Comparison of ENCODE assay signal across 16 cellular contexts in genomic region chr3:169082076-169082475, GRCh38.
DNase-seq lines count a peak whose midpoint lies in the region; ATAC-seq and TF ChIP-seq lines count a peak whose summit lies in the region.
"Had no signal": no experiment of that assay in that cellular context is flagged by ENCODE, and none has a peak within 500 bp of the region (broad histone marks: within the 10 kb centered on the region; RNA-seq: fewer than 3 reads in every experiment).

No MANE protein-coding gene starts in this region.

- H3K36me3 ChIP-seq in IMR-90 (ENCODE audit: control insufficient read depth, insufficient read depth, low read length), result peaks cover 2% of the 10 kb centered on the region
- H3K36me3 ChIP-seq in adipocyte (ENCODE audit: control insufficient read depth, insufficient read depth, low read length, severe bottlenecking), result no peaks in the 10 kb centered on the region
- H3K36me3 ChIP-seq: BLaER1 had no signal

- H3K36me3 Mint-ChIP-seq in osteocyte (ENCODE audit: unreplicated experiment) (no peaks in the 10 kb centered on the region), WTC11 (no peaks in the 10 kb centered on the region)
- H3K36me3 Mint-ChIP-seq: CD8-positive, alpha-beta T cell had no signal

- H2AFZ ChIP-seq in IMR-90 (replicated peaks; ENCODE audit: low read length, poor library complexity), result peak overlapping the region; percentile 40

- no peak overlapping the region for H3K9ac ChIP-seq in IMR-90 (ENCODE audit: low read depth, low read length)
- no peak overlapping the region for H3K9ac ChIP-seq in adipocyte (ENCODE audit: low read length)
- H3K9ac ChIP-seq: BLaER1 had no signal

- POLR2A ChIA-PET in IMR-90 (lab: Charles Lee; ENCODE audit: unreplicated experiment) (no interaction called here), WTC11 (lab: Charles Lee) (no interaction called here)

- no peak overlapping the region for H4K5ac ChIP-seq in IMR-90 (ENCODE audit: low read depth, low read length)

- no peak overlapping the region for H3K18ac ChIP-seq in IMR-90 (ENCODE audit: low read depth, low read length)

- H3K9me1 ChIP-seq in IMR-90 (ENCODE audit: insufficient read depth, low read length), result peaks cover 9% of the 10 kb centered on the region; the same call in 1 of the 2 replicates

- no peak overlapping the region for H3K4me2 ChIP-seq in IMR-90 (ENCODE audit: low read depth, low read length)
- H3K4me2 ChIP-seq: A549, BLaER1 had no signal

- H4K20me1 ChIP-seq in IMR-90 (ENCODE audit: insufficient read depth, low read length), result no peaks in the 10 kb centered on the region
- H4K20me1 ChIP-seq: BLaER1 had no signal

- H3K4me3 Mint-ChIP-seq in osteocyte (ENCODE audit: unreplicated experiment) (no peak overlapping the region), WTC11 (no peak overlapping the region)
- H3K4me3 Mint-ChIP-seq: CD8-positive, alpha-beta T cell had no signal

- no peak overlapping the region for H2BK5ac ChIP-seq in IMR-90 (ENCODE audit: low read depth, low read length, poor library complexity, severe bottlenecking)

- WGBS in IMR-90 (ENCODE audit: extremely low coverage in 2 of 2, insufficient read length in 1 of 2), 2 experiments, result no CpG with 5 or more reads among the region's 2 CpGs

- intact Hi-C loops in IMR-90 (cut with micrococcal nuclease), result no loop called here

- no peak overlapping the region for H3K56ac ChIP-seq in IMR-90 (ENCODE audit: extremely low read depth, insufficient read depth, low read length)

- TF ChIP-seq POLR2A in IMR-90 (IDR thresholded peaks at IDR 0.05; ENCODE audit: low read depth, low read length), result no peak

- in situ Hi-C loops in IMR-90 (cut with MboI; ENCODE audit: low sequenced_read_pairs), result no loop called here

- H3K27ac ChIP-seq in IMR-90 (ENCODE audit: insufficient read depth, low read length), result no peak overlapping the region
- H3K27ac ChIP-seq: A549, BLaER1 had no signal

- H3K4me3 ChIP-seq in IMR-90 (ENCODE audit: insufficient read depth, low read depth, low read length), result no peak overlapping the region
- H3K4me3 ChIP-seq in adipocyte (ENCODE audit: low read length), result no peak overlapping the region
- H3K4me3 ChIP-seq: A549, BLaER1, GM12878 had no signal

- H3K79me1 ChIP-seq in IMR-90 (ENCODE audit: low read depth in 1 of 2, low read length in 2 of 2), result peaks cover 0 to 2% of the 10 kb centered on the region in 2 experiments; a peak in 1 of 4 replicates

- dilution Hi-C loops in IMR-90 (cut with HindIII; ENCODE audit: low sequenced_read_pairs, unreplicated experiment), result no loop called here

- H3K27me3 Mint-ChIP-seq in osteocyte (ENCODE audit: unreplicated experiment), result no peaks in the 10 kb centered on the region
- H3K27me3 Mint-ChIP-seq in WTC11 (ENCODE audit: low read depth), result no peaks in the 10 kb centered on the region

- ATAC-seq in IMR-90 (ENCODE audit: low read depth) (no peak), GM21381 (IDR thresholded peaks at IDR 0.05; ENCODE audit: unreplicated experiment) (no peak), GM21360 (IDR thresholded peaks at IDR 0.05; ENCODE audit: unreplicated experiment) (no peak), WTC11 (no peak)
- ATAC-seq: A549; CD8-positive, alpha-beta T cell; GM12878; Panc1 had no signal

- H3K9me3 Mint-ChIP-seq in osteocyte (ENCODE audit: unreplicated experiment) (no peaks in the 10 kb centered on the region), WTC11 (no peaks in the 10 kb centered on the region)
- H3K9me3 Mint-ChIP-seq: CD8-positive, alpha-beta T cell had no signal

- CTCF ChIA-PET in IMR-90 (lab: Yijun Ruan, JAX) (no interaction called here), WTC11 (lab: Charles Lee) (no interaction called here)

- TF ChIP-seq CTCF in IMR-90 (conservative IDR thresholded peaks at IDR 0.05; ENCODE audit: low read depth, low read length) (no peak), osteocyte (IDR thresholded peaks at IDR 0.05) (no peak), WTC11 (IDR thresholded peaks at IDR 0.05) (no peak)

- H4K8ac ChIP-seq in IMR-90 (ENCODE audit: low read depth in 2 of 2, low read length in 2 of 2), result no peak overlapping the region

- H2AK5ac ChIP-seq in IMR-90 (ENCODE audit: low read depth, low read length), result no peak overlapping the region

- no peak for DNase-seq in IMR-90
- peak; percentile 57 for DNase-seq in adipocyte (ENCODE audit: low read depth)
- DNase-seq in fibroblast of peridontal ligament (ENCODE audit: extremely low read depth), result peak; percentile 25
- DNase-seq in osteocyte (ENCODE audit: extremely low spot score, unreplicated experiment), result no peak
- DNase-seq in WTC11 (ENCODE audit: low spot score), result no peak
- DNase-seq: Calu3; CD8-positive, alpha-beta T cell; KBM-7; NCI-H1417 treated with DMSO at 0.1 percent for 48 hours; NCI-H2029 had no signal

- H3K4me1 Mint-ChIP-seq in osteocyte (ENCODE audit: unreplicated experiment) (peaks cover 38% of the 10 kb centered on the region), WTC11 (peaks cover 26% of the 10 kb centered on the region)

- H3K4me1 ChIP-seq in IMR-90 (ENCODE audit: control insufficient read depth, insufficient read depth, low read length) (peaks cover 8% of the 10 kb centered on the region), adipocyte (ENCODE audit: control insufficient read depth, insufficient read depth, low read length) (peaks cover 28% of the 10 kb centered on the region)
- H3K4me1 ChIP-seq: A549, BLaER1 had no signal

- no peak overlapping the region for H3K14ac ChIP-seq in IMR-90 (replicated peaks; ENCODE audit: low read depth, low read length)

- no TSS peak for BruUV-seq in IMR-90 (replicated peaks; lab: Mats Ljungman, UMichigan)

- peak overlapping the region; percentile 76; the same call in 1 of the 2 replicates for H3K4ac ChIP-seq in IMR-90 (ENCODE audit: low read depth, low read length)

- no peak overlapping the region for H2BK120ac ChIP-seq in IMR-90 (ENCODE audit: low read depth, low read length)

- H4K91ac ChIP-seq in IMR-90 (ENCODE audit: insufficient read depth, low read depth, low read length), result no peak overlapping the region

- TF ChIP-seq RAD21 in IMR-90 (IDR thresholded peaks at IDR 0.05; ENCODE audit: low read length), result no peak

- H3K27me3 ChIP-seq in IMR-90 (ENCODE audit: control insufficient read depth, insufficient read depth, low read length) (no peaks in the 10 kb centered on the region), adipocyte (replicated peaks; ENCODE audit: control insufficient read depth, insufficient read depth, low read length) (no peaks in the 10 kb centered on the region)
- H3K27me3 ChIP-seq: BLaER1 had no signal

- H2BK20ac ChIP-seq in IMR-90 (ENCODE audit: low read depth, low read length), result peak overlapping the region; percentile 70; the same call in 1 of the 2 replicates

- peak overlapping the region; percentile 42 for H2AK9ac ChIP-seq in IMR-90 (replicated peaks; ENCODE audit: low read depth, low read length, poor library complexity)

- H2BK15ac ChIP-seq in IMR-90 (ENCODE audit: low read depth, low read length), result 0 out of 3 replicates have a peak overlapping the region, but pooled peaks have one; percentile 51

- H3K27ac Mint-ChIP-seq in osteocyte (ENCODE audit: unreplicated experiment), result peak overlapping the region; percentile 70
- H3K27ac Mint-ChIP-seq in WTC11, result no peak overlapping the region
- H3K27ac Mint-ChIP-seq: CD8-positive, alpha-beta T cell had no signal

- H3K9me3 ChIP-seq in IMR-90 (ENCODE audit: control insufficient read depth, insufficient read depth, low read length), result no peaks in the 10 kb centered on the region
- no peaks in the 10 kb centered on the region for H3K9me3 ChIP-seq in adipocyte (ENCODE audit: control insufficient read depth, low read length)
- H3K9me3 ChIP-seq: A549, BLaER1 had no signal

- H3K23ac ChIP-seq in IMR-90 (ENCODE audit: low read depth, low read length), result no peak overlapping the region

TF ChIP-seq in IMR-90, 13 proteins besides CTCF, POLR2A, EP300 and RAD21 (continues in another document):
- no peak for TF ChIP-seq FOS (IDR thresholded peaks at IDR 0.05; ENCODE audit: low read depth, low read length)
- TF ChIP-seq RCOR1 (IDR thresholded peaks at IDR 0.05; ENCODE audit: insufficient replicate concordance, low read length), result no peak
- no peak for TF ChIP-seq RFX5 (IDR thresholded peaks at IDR 0.05; ENCODE audit: low read depth, low read length)
- no peak for TF ChIP-seq BHLHE40 (IDR thresholded peaks at IDR 0.05; ENCODE audit: low read depth, low read length)
- no peak for TF ChIP-seq SMC3 (IDR thresholded peaks at IDR 0.05; ENCODE audit: low read depth, low read length)
- no peak for TF ChIP-seq USF2 (IDR thresholded peaks at IDR 0.05; ENCODE audit: low read depth, low read length)
- no peak for TF ChIP-seq NFE2L2 (IDR thresholded peaks at IDR 0.05; ENCODE audit: low read depth, low read length)
- no peak for TF ChIP-seq CEBPB (IDR thresholded peaks at IDR 0.05; ENCODE audit: low read depth, low read length)

TF ChIP-seq in WTC11, 78 proteins besides CTCF, POLR2A, EP300 and RAD21 (continues in another document):
- TF ChIP-seq TEAD1 (CRISPR knock-in tag; IDR thresholded peaks at IDR 0.05) (no peak), ERG (CRISPR knock-in tag; IDR thresholded peaks at IDR 0.05) (no peak), IRF2 (CRISPR knock-in tag; IDR thresholded peaks at IDR 0.05; ENCODE audit: borderline replicate concordance, low read depth) (no peak), MXD4 (CRISPR knock-in tag; IDR thresholded peaks at IDR 0.05; ENCODE audit: borderline replicate concordance) (no peak), ZMAT4 (CRISPR knock-in tag; IDR thresholded peaks at IDR 0.05) (no peak)

Comparison
In these comparisons a context has a peak if more than half of its experiments do, and no peak if none do; other contexts are left out.
1. DNase-seq: peak in adipocyte (single experiment) and fibroblast of peridontal ligament (single experiment); none in IMR-90 (single experiment), osteocyte (single experiment) and WTC11 (single experiment).